16 cellular contexts compared by ENCODE assay signal in the genomic region with DNA sequence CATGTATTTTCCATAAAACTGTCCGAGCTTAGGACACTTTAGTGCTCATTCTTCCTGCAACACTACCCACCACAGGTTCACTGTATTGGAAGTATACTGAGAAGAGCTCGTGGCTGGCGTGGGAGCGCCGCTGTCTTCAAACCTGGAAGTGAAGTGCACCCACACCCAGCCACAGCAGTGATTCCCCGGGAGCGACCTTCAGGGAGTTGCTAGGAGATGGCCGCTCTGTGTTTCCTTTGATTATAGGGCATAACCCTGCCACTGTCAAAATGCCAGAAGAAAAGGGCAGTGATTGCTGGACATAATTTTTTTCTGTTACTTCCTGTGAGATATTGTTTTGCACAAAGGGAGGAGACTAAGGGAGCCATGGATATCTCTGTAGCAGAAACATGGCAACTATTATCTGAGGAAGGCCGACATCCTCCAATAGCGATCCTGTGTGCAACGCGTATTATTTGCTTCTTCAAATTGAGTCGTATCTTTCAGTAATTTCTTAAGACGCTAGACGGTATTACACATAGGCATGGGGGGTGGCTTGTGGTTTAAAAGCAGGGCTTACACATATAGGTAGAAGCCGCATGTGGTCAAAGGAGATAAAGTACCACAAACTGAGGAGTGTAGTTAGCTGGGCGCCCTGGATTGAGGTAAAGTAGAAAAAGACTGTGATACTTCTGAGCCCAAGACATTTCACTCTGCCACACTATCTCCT.
DNase-seq lines count a peak whose midpoint lies in the region; ATAC-seq and TF ChIP-seq lines count a peak whose summit lies in the region.
"Had no signal": no experiment of that assay in that cellular context is flagged by ENCODE, and none has a peak within 500 bp of the region (broad histone marks: within the 10 kb centered on the region; RNA-seq: fewer than 3 reads in every experiment).

No MANE protein-coding gene starts in this region.

- 79 to 81% methylated on average over 17 of the region's 17 CpGs for WGBS in body of pancreas, 2 donors
- WGBS in testis, 2 donors, result 50 to 62% methylated on average over 17 of the region's 17 CpGs

- H3K9me3 ChIP-seq in body of pancreas (no peaks in the 10 kb centered on the region), testis (no peaks in the 10 kb centered on the region)
- H3K9me3 ChIP-seq: ascending aorta, SJSA1 had no signal

- TF ChIP-seq CTCF in body of pancreas (IDR thresholded peaks at IDR 0.05) (no peak), testis (IDR thresholded peaks at IDR 0.05) (no peak)

- H3K4me3 ChIP-seq in body of pancreas, result no peak overlapping the region
- H3K4me3 ChIP-seq in testis, result no peak overlapping the region
- H3K4me3 ChIP-seq: ascending aorta, SJSA1 had no signal

- no peaks in the 10 kb centered on the region for H3K27me3 ChIP-seq in body of pancreas
- H3K27me3 ChIP-seq in testis, result no peaks in the 10 kb centered on the region
- H3K27me3 ChIP-seq: ascending aorta, SJSA1 had no signal

- H3K4me1 ChIP-seq in body of pancreas, result peaks cover 93% of the 10 kb centered on the region
- H3K4me1 ChIP-seq in testis, result peaks cover 9% of the 10 kb centered on the region
- H3K4me1 ChIP-seq: SJSA1 had no signal

- DNase-seq in DMS53 (lab: John Stamatoyannopoulos, UW) (peak; percentile 56), DMS53 treated with DMSO at 0.1 percent for 48 hours (lab: John Stamatoyannopoulos, UW; ENCODE audit: unreplicated experiment) (no peak), body of pancreas (peak in 3 of 4 donors; percentile 41 to 50 (median 42)), kidney glomerular epithelial cell (lab: John Stamatoyannopoulos, UW) (peak; percentile 59), testis (peak; percentile 27), NCI-H2107 (lab: John Stamatoyannopoulos, UW) (no peak), posterior vena cava (ENCODE audit: low spot score) (no peak)
- DNase-seq: activated CD8-positive, alpha-beta T cell treated with anti-CD3 and anti-CD28 coated beads for 36 hours; CD8-positive, alpha-beta memory T cell; IMR-90; naive thymus-derived CD8-positive, alpha-beta T cell; NCI-H1436 treated with DMSO at 0.1 percent for 48 hours; stimulated activated naive B cell treated with anti-CD40 and anti-IgM and Interleukin-4, amounts not matched to agents 10 μg/mL and 1 μg/mL and 100 μg/mL, for 72 hours had no signal

- intact Hi-C loops in body of pancreas (cut with DNase I), result loop anchor here (10.0 kb wide), 1 partner anchor 48 kb away; no protein-coding TSS in a partner anchor
- intact Hi-C loops in testis (cut with DNase I; ENCODE audit: low total_unique reads), result no loop called here
- intact Hi-C loops in posterior vena cava (cut with DNase I), result no loop called here

- H3K36me3 ChIP-seq in body of pancreas (replicated peaks in 1 of 2; ENCODE audit: insufficient read depth in 1 of 2, low read depth in 2 of 2) (no peaks in the 10 kb centered on the region), testis (ENCODE audit: low read depth, missing control alignments) (no peaks in the 10 kb centered on the region)
- H3K36me3 ChIP-seq: ascending aorta, SJSA1 had no signal

- TF ChIP-seq POLR2A in body of pancreas (IDR thresholded peaks at IDR 0.05), result no peak
- no peak for TF ChIP-seq POLR2A in testis (IDR thresholded peaks at IDR 0.05)

- H3K27ac ChIP-seq in body of pancreas (peak overlapping the region; percentile 30 to 80 (median 58)), testis (no peak overlapping the region)
- H3K27ac ChIP-seq: SJSA1 had no signal

- peak; percentile 12 for ATAC-seq in body of pancreas
- no peak for ATAC-seq in GM18907 (IDR thresholded peaks at IDR 0.05; ENCODE audit: unreplicated experiment)
- ATAC-seq: activated CD8-positive, alpha-beta T cell treated with anti-CD3 and anti-CD28 coated beads for 36 hours; naive thymus-derived CD8-positive, alpha-beta T cell; stimulated activated naive B cell treated with anti-CD40 and anti-IgM and Interleukin-4, amounts not matched to agents 10 μg/mL and 1 μg/mL and 100 μg/mL, for 72 hours had no signal

Comparison
In these comparisons a context has a peak if more than half of its experiments do, and no peak if none do; other contexts are left out.
1. DNase-seq: peak in DMS53 (single experiment), body of pancreas (3 of 4), kidney glomerular epithelial cell (single experiment) and testis (single experiment); none in DMS53 treated with DMSO at 0.1 percent for 48 hours (single experiment), NCI-H2107 (single experiment) and posterior vena cava (single experiment).
2. H3K27ac ChIP-seq: peak in body of pancreas (4 of 4); none in testis (0 of 2).